8 cellular contexts compared by ENCODE assay signal in genomic region chr12:53179694-53180269, GRCh38. TPM values are rescaled to one million over a fixed set of nuclear protein-coding genes. Genes with fewer than 3 reads are reported as not detected.
A peak's percentile ranks its signal among the peaks of the same experiment; 100 is the strongest.
DNase-seq lines count a peak whose midpoint lies in the region; ATAC-seq, FAIRE-seq and TF ChIP-seq lines count a peak whose summit lies in the region.

No MANE protein-coding gene starts in this region.

- DNase-seq in astrocyte (ENCODE audit: low read depth) = no peak
- DNase-seq in iPS-NIHi7 (ENCODE audit: extremely low spot score) = peak; percentile 32
- DNase-seq in putamen (ENCODE audit: low spot score) = no peak
- no peak for DNase-seq in activated effector memory CD4-positive, alpha-beta T cell treated with Interleukin-2 at 50 U/mL for 16 hours

- H3K4me1 Mint-ChIP-seq in astrocyte (ENCODE audit: low read depth, unreplicated experiment) = peaks cover 24% of the 10 kb centered on the region
- peaks cover 54% of the 10 kb centered on the region for H3K4me1 Mint-ChIP-seq in stimulated activated naive CD8-positive, alpha-beta T cell treated with anti-CD3 and anti-CD28 coated beads, Interleukin-15, Interleukin-2, amounts not matched to agents 100 ng/mL and 50 ng/mL, for 24 hours (ENCODE audit: low read depth)

- H3K36me3 Mint-ChIP-seq in astrocyte (ENCODE audit: low read depth, unreplicated experiment) = peaks cover 18% of the 10 kb centered on the region
- H3K36me3 Mint-ChIP-seq in stimulated activated naive CD8-positive, alpha-beta T cell treated with anti-CD3 and anti-CD28 coated beads, Interleukin-15, Interleukin-2, amounts not matched to agents 100 ng/mL and 50 ng/mL, for 24 hours (ENCODE audit: low read depth) = peaks cover 28% of the 10 kb centered on the region

- H3K27ac Mint-ChIP-seq in astrocyte (ENCODE audit: unreplicated experiment) = peak overlapping the region; percentile 98
- peak overlapping the region; percentile 95 for H3K27ac Mint-ChIP-seq in stimulated activated naive CD8-positive, alpha-beta T cell treated with anti-CD3 and anti-CD28 coated beads, Interleukin-15, Interleukin-2, amounts not matched to agents 100 ng/mL and 50 ng/mL, for 24 hours

- H3K4me3 Mint-ChIP-seq in astrocyte (ENCODE audit: unreplicated experiment) = peak overlapping the region; percentile 88
- H3K4me3 Mint-ChIP-seq in stimulated activated naive CD8-positive, alpha-beta T cell treated with anti-CD3 and anti-CD28 coated beads, Interleukin-15, Interleukin-2, amounts not matched to agents 100 ng/mL and 50 ng/mL, for 24 hours = peak overlapping the region; percentile 91

- ATAC-seq in GM19455 (IDR thresholded peaks at IDR 0.05; ENCODE audit: unreplicated experiment) (peak; percentile 5), HG03521 (IDR thresholded peaks at IDR 0.05; ENCODE audit: unreplicated experiment) (peak; percentile 7)

- H3K4me1 ChIP-seq in astrocyte (ENCODE audit: insufficient read depth, low read length) = peaks cover 34% of the 10 kb centered on the region

- peak overlapping the region; percentile 79 for H3K4me3 ChIP-seq in astrocyte (ENCODE audit: insufficient read depth, low read depth, low read length)

- TF ChIP-seq CTCF in C4-2B (conservative IDR thresholded peaks at IDR 0.05) (no peak), astrocyte (IDR thresholded peaks at IDR 0.05; ENCODE audit: insufficient read depth, low read depth, low read length) (no peak)

- no peaks in the 10 kb centered on the region for H3K9me3 ChIP-seq in astrocyte (ENCODE audit: insufficient read depth, low read depth, low read length)

- H3K27me3 Mint-ChIP-seq in astrocyte (ENCODE audit: low read depth, unreplicated experiment) = no peaks in the 10 kb centered on the region
- H3K27me3 Mint-ChIP-seq in stimulated activated naive CD8-positive, alpha-beta T cell treated with anti-CD3 and anti-CD28 coated beads, Interleukin-15, Interleukin-2, amounts not matched to agents 100 ng/mL and 50 ng/mL, for 24 hours = no peaks in the 10 kb centered on the region

- peaks cover 16% of the 10 kb centered on the region for H3K36me3 ChIP-seq in astrocyte (ENCODE audit: insufficient read depth, low read length)

- H3K9me3 Mint-ChIP-seq in astrocyte (ENCODE audit: unreplicated experiment) = no peaks in the 10 kb centered on the region
- no peaks in the 10 kb centered on the region for H3K9me3 Mint-ChIP-seq in stimulated activated naive CD8-positive, alpha-beta T cell treated with anti-CD3 and anti-CD28 coated beads, Interleukin-15, Interleukin-2, amounts not matched to agents 100 ng/mL and 50 ng/mL, for 24 hours

- H3K9ac ChIP-seq in astrocyte (ENCODE audit: low read length) = peak overlapping the region; percentile 93

- peak overlapping the region; percentile 84 for H3K27ac ChIP-seq in C4-2B
- peak overlapping the region; percentile 94 for H3K27ac ChIP-seq in astrocyte (ENCODE audit: low read depth, low read length)

- H3K79me2 ChIP-seq in astrocyte (ENCODE audit: insufficient read depth, low read length) = peaks cover 38% of the 10 kb centered on the region

- H2AFZ ChIP-seq in astrocyte (ENCODE audit: low read depth, low read length) = peak overlapping the region; percentile 96

- H3K27me3 ChIP-seq in astrocyte (ENCODE audit: insufficient read depth, low read length) = no peaks in the 10 kb centered on the region

- FAIRE-seq in astrocyte (lab: Jason Lieb, UNC) = no peak

- H3K4me2 ChIP-seq in astrocyte (ENCODE audit: low read length) = peak overlapping the region; percentile 96

- H4K20me1 ChIP-seq in astrocyte (ENCODE audit: insufficient read depth, low read length) = peaks cover 33% of the 10 kb centered on the region

RNA-seq across cellular contexts. Expression of gene ZNF740, which starts 0.7 kb away (rescaled TPM):
- total RNA-seq in astrocyte = 31.0 and 32.7 TPM in 2 replicates

RNA-seq across cellular contexts. Expression of gene CSAD, which starts 0.9 kb away (rescaled TPM):
- total RNA-seq in astrocyte = 16.7 and 19.4 TPM in 2 replicates

RNA-seq across cellular contexts. Expression of gene ITGB7, which starts 27.3 kb away (rescaled TPM):
- total RNA-seq in astrocyte = 0.79 and 1.3 TPM in 2 replicates

RNA-seq across cellular contexts. Expression of gene RARG, which starts 52.2 kb away (rescaled TPM):
- 10.1 and 11.7 TPM in 2 replicates for total RNA-seq in astrocyte
